In the genomic region with DNA sequence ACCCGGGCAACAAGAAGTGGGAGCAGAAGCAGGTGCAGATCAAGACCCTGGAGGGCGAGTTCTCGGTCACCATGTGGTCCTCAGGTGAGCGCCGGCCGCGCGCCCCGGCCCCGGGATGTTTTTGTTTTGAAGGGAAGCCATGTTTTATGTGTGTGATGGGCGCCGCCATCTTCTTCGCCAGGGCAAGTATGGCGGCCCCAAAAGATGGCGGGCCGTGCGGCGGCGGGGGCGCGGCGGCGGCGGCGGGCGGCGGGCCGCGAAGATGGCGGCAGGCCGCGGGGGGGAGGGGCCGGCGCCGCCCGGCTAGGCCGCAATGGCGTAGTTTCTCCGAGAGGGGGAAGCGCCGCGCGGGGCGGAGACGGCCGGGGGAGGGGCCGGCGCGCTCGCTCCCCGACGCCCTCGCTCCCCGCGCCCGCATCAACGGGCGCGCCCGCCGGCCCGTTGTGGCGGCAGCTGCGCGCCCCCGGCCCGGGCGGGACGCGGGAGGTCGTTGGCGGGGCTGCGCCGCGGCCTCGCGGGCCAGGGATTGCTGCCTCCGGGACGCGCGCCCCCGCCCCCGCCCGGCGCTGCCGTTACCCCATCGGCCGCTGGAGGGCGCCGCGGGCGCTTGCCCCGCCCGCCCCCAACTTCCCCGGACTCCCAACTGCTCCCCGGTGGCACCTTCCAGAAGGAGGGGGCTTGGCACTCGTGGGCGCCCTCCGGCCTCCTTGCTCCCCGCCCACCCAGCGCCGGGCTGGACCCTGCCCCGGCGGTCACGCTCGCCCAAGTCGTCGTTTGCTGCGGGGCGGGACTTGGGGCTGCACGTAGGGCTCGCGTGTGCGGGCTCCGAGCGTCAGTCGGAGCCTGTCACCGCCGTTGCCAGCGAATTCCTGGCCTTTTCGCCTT, we compare ENCODE assay signal across 8 cellular contexts. TPM values are rescaled to one million over a fixed set of nuclear protein-coding genes. Genes with fewer than 3 reads are reported as not detected.
DNase-seq lines count a peak whose midpoint lies in the region; ATAC-seq, FAIRE-seq and TF ChIP-seq lines count a peak whose summit lies in the region.

No MANE protein-coding gene starts in this region.

- H3K14ac ChIP-seq in H1 (ENCODE audit: insufficient read length) = no peak overlapping the region

- no peak for TF ChIP-seq EP300 in H1 (IDR thresholded peaks at IDR 0.05; ENCODE audit: borderline replicate concordance in 1 of 2, low read depth in 2 of 2, low read length in 2 of 2)

- H4K8ac ChIP-seq in H1 (ENCODE audit: extremely low read depth, insufficient read depth, low read length) = peak overlapping the region; percentile 97

- TF ChIP-seq CTCF in C4-2B (conservative IDR thresholded peaks at IDR 0.05) (peak; percentile 98), H1 (IDR thresholded peaks at IDR 0.05; ENCODE audit: control extremely low read depth in 1 of 3, insufficient read depth in 1 of 3, low read depth in 1 of 3, low read length in 3 of 3) (peak; percentile 41 to 73 (median 67))

- peak overlapping the region; percentile 68 to 71 for H3K4me2 ChIP-seq in H1 (ENCODE audit: insufficient read depth in 1 of 2, low read depth in 2 of 2, low read length in 2 of 2)

- ATAC-seq in GM19372 (IDR thresholded peaks at IDR 0.05; ENCODE audit: low read depth, unreplicated experiment) = peak; percentile 34
- peak; percentile 33 for ATAC-seq in HG03521 (IDR thresholded peaks at IDR 0.05; ENCODE audit: unreplicated experiment)

- H2BK12ac ChIP-seq in H1 (ENCODE audit: low read depth, low read length) = no peak overlapping the region

- no peaks in the 10 kb centered on the region for H3K27me3 ChIP-seq in H1 (replicated peaks in 1 of 4; ENCODE audit: control insufficient read depth in 3 of 4, extremely low read depth in 1 of 4, insufficient read depth in 3 of 4, low read length in 3 of 4)

- no peak overlapping the region for H2AFZ ChIP-seq in H1 (ENCODE audit: low read length)

- peaks cover 2 to 14% (median 5%) of the 10 kb centered on the region in 4 experiments; a peak in 3 of 7 replicates for H3K4me1 ChIP-seq in H1 (replicated peaks in 1 of 4; ENCODE audit: control insufficient read depth in 3 of 4, insufficient read depth in 4 of 4, low read length in 3 of 4)

- H3K4me3 ChIP-seq in H1 (ENCODE audit: extremely low read depth in 1 of 4, insufficient read depth in 2 of 4, low read depth in 3 of 4, low read length in 4 of 4) = peak overlapping the region; percentile 87 to 100 (median 94)

- FAIRE-seq in H1 (lab: Jason Lieb, UNC) = no peak

- H2BK15ac ChIP-seq in H1 (ENCODE audit: low read length) = no peak overlapping the region

- no peak overlapping the region for H3K56ac ChIP-seq in H1 (replicated peaks; ENCODE audit: insufficient read length, low read depth, low read length)

- H3K23ac ChIP-seq in H1 (ENCODE audit: insufficient read length) = no peak overlapping the region

- CTCF ChIA-PET in H1 (lab: Charles Lee; ENCODE audit: partially characterized antibody) = interaction anchor here (0.6 to 1.6 kb wide), 14 partner anchors 8 to 118 kb away, joined by 3 to 5 read pairs (median 3); a partner anchor contains a TSS

- no peak overlapping the region for H3K4ac ChIP-seq in H1 (replicated peaks; ENCODE audit: insufficient read length, low read depth, low read length)

- peak in 1 of 2 experiments; percentile 22; a peak in 1 of 3 replicates for TF ChIP-seq POLR2A in H1 (IDR thresholded peaks at IDR 0.05; ENCODE audit: control extremely low read depth in 1 of 2, low read depth in 2 of 2, low read length in 2 of 2)

- H3K18ac ChIP-seq in H1 (ENCODE audit: extremely low read depth, low read length) = no peak overlapping the region

- peak overlapping the region; percentile 92 to 98 (median 96) for H3K9ac ChIP-seq in H1 (replicated peaks in 1 of 4; ENCODE audit: extremely low read depth in 1 of 4, low read depth in 3 of 4, low read length in 3 of 4)

- no peaks in the 10 kb centered on the region; the same call in 1 of the 2 replicates for H3K23me2 ChIP-seq in H1 (ENCODE audit: low read depth, low read length)

- peaks cover 3% of the 10 kb centered on the region; the same call in 1 of the 2 replicates for H3K79me1 ChIP-seq in H1 (ENCODE audit: low read depth, low read length)

- H3K27ac ChIP-seq in C4-2B (peak overlapping the region; percentile 99), H1 (ENCODE audit: low read depth, low read length) (peak overlapping the region; percentile 82; the same call in 1 of the 2 replicates)

- no peak overlapping the region for H4K91ac ChIP-seq in H1 (replicated peaks; ENCODE audit: insufficient read length, low read length)

- no peak overlapping the region for H2BK20ac ChIP-seq in H1 (ENCODE audit: low read length)

- H2BK5ac ChIP-seq in H1 (ENCODE audit: low read depth, low read length) = no peak overlapping the region; the same call in none of the 2 replicates

- POLR2A ChIA-PET in H1 (lab: Charles Lee; ENCODE audit: partially characterized antibody) = interaction anchor here (1.4 to 3.1 kb wide), 3 partner anchors 8 to 57 kb away, joined by 3 to 11 read pairs (median 3); no protein-coding TSS in a partner anchor

- H4K20me1 ChIP-seq in H1 (replicated peaks in 1 of 2; ENCODE audit: control insufficient read depth in 1 of 2, insufficient read depth in 2 of 2, low read length in 2 of 2) = peaks cover 22 to 32% of the 10 kb centered on the region in 2 experiments

- H3K79me2 ChIP-seq in H1 (ENCODE audit: control insufficient read depth in 1 of 2, insufficient read depth in 2 of 2, low read length in 2 of 2) = peaks cover 66 to 83% of the 10 kb centered on the region in 2 experiments

- H2BK120ac ChIP-seq in H1 (replicated peaks; ENCODE audit: low read depth, low read length) = no peak overlapping the region

- DNase-seq in NCI-H774 (lab: John Stamatoyannopoulos, UW) (peak; percentile 86), H1 (ENCODE audit: low read depth in 1 of 2, low spot score in 2 of 2) (peak in 1 of 2 experiments; percentile 79), mesenteric fat pad (ENCODE audit: low spot score) (peak; percentile 97)
- DNase-seq in activated CD8-positive, alpha-beta memory T cell treated with anti-CD3 and anti-CD28 coated beads for 48 hours (ENCODE audit: low read depth in 2 of 3, low spot score in 2 of 3) = peak; percentile 67 to 77 (median 70)
- DNase-seq in stimulated activated CD8-positive, alpha-beta memory T cell treated with anti-CD3 and anti-CD28 coated beads, Interleukin-12 subunit alpha, Interleukin-12 subunit beta, amount 100 ng/mL, for 4 hours (ENCODE audit: low read depth) = peak; percentile 80

- peak overlapping the region; percentile 97 for H4K5ac ChIP-seq in H1 (ENCODE audit: insufficient read length, low read depth, low read length)

- peak in 1 of 2 experiments; percentile 31; a peak in 1 of 4 replicates for TF ChIP-seq RAD21 in H1 (IDR thresholded peaks at IDR 0.05 in 1 of 2, conservative IDR thresholded peaks at IDR 0.05 in 1 of 2; ENCODE audit: low read depth in 2 of 2, low read length in 2 of 2)

- H2AK5ac ChIP-seq in H1 (ENCODE audit: low read depth, low read length) = no peak overlapping the region

- H3K36me3 ChIP-seq in H1 (ENCODE audit: control insufficient read depth in 2 of 4, insufficient read depth in 4 of 4, low read length in 3 of 4) = peaks cover 0 to 5% (median under 1%) of the 10 kb centered on the region in 4 experiments; a peak in 2 of 8 replicates

- WGBS in H1 (ENCODE audit: extremely low coverage in 1 of 2, insufficient coverage in 1 of 2, insufficient read length in 1 of 2, insufficient replicate concordance in 2 of 2, low coverage in 1 of 2, low lambda C conversion rate in 2 of 2, missing lambda C conversion rate in 1 of 2), 2 experiments = 1% methylated on average over 29 of the region's 121 CpGs; no CpG with 5 or more reads in 1 of the 2 experiments

- H3K9me3 ChIP-seq in H1 (ENCODE audit: insufficient read depth in 2 of 2, low read depth in 1 of 2, low read length in 1 of 2) = no peaks in the 10 kb centered on the region

TF ChIP-seq in H1, 55 proteins besides CTCF, POLR2A, EP300 and RAD21 (continues in another document):
- TF ChIP-seq RBBP5 (IDR thresholded peaks at IDR 0.05; ENCODE audit: borderline replicate concordance, low read depth, low read length) (no peak), SP1 (IDR thresholded peaks at IDR 0.05; ENCODE audit: low read depth, low read length) (no peak), TCF12 (IDR thresholded peaks at IDR 0.05; ENCODE audit: low read depth, low read length) (no peak), POLR2AphosphoS5 (IDR thresholded peaks at IDR 0.05; ENCODE audit: low read depth, low read length) (0 out of 2 replicates have a peak, but pooled peaks have one; percentile 6), TAF1 (IDR thresholded peaks at IDR 0.05; ENCODE audit: low read depth, low read length) (peak; percentile 78), TBP (IDR thresholded peaks at IDR 0.05; ENCODE audit: low read depth, low read length) (no peak), BACH1 (IDR thresholded peaks at IDR 0.05; ENCODE audit: low read length) (0 out of 2 replicates have a peak, but pooled peaks have one; percentile 31), EGR1 (IDR thresholded peaks at IDR 0.05; ENCODE audit: borderline replicate concordance, low read depth, low read length) (peak; percentile 81), NRF1 (IDR thresholded peaks at IDR 0.05; ENCODE audit: low read depth, low read length) (no peak), EZH2 (IDR thresholded peaks at IDR 0.05; ENCODE audit: low read depth, low read length, severe bottlenecking) (no peak), JUND (IDR thresholded peaks at IDR 0.05; ENCODE audit: low read length) (no peak)
- TF ChIP-seq, protein P1, sequence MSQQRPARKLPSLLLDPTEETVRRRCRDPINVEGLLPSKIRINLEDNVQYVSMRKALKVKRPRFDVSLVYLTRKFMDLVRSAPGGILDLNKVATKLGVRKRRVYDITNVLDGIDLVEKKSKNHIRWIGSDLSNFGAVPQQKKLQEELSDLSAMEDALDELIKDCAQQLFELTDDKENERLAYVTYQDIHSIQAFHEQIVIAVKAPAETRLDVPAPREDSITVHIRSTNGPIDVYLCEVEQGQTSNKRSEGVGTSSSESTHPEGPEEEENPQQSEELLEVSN (IDR thresholded peaks at IDR 0.05) = no peak
- TF ChIP-seq, protein P2, sequence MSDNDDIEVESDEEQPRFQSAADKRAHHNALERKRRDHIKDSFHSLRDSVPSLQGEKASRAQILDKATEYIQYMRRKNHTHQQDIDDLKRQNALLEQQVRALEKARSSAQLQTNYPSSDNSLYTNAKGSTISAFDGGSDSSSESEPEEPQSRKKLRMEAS (IDR thresholded peaks at IDR 0.05) = peak; percentile 33

RNA-seq across cellular contexts. Expression of a gene that starts 1.1 kb away (rescaled TPM):
- 106 and 119 TPM in 2 replicates for total RNA-seq in H1 (2021; fragmentation: NEBNext Ultra II Directional; extraction: Animal tissue kit (Norgen Biotek cat#: 25700))
- polyA plus RNA-seq in H1 (2011; rRNA removed) = 26.4 and 27.0 TPM in 2 replicates
- polyA plus RNA-seq in H1 (2011; cell fraction: cytosol; rRNA removed) = 40.1 TPM
- polyA plus RNA-seq in H1 (2011; cell fraction: nucleus; rRNA removed) = 32.3 TPM
- 46.8 to 85.4 TPM (median 55.0 TPM) in 4 replicates for polyA plus RNA-seq in H1 (2012, experiment 1 of 2)
- 12.3 TPM for polyA plus RNA-seq in H1 (2012, experiment 2 of 2)
- 140 TPM for polyA plus RNA-seq in H1 (2013, experiment 1 of 2)
- polyA plus RNA-seq in H1 (2013, experiment 2 of 2) = 143 TPM
- polyA minus RNA-seq in H1 (2011; rRNA and poly(A)+ RNA removed) = 36.6 and 40.1 TPM in 2 replicates
- 36.2 TPM for polyA minus RNA-seq in H1 (2011; cell fraction: cytosol; rRNA and poly(A)+ RNA removed)
- polyA minus RNA-seq in H1 (2011; cell fraction: nucleus; rRNA and poly(A)+ RNA removed) = 40.7 TPM
- 61.3 TPM for total RNA-seq in mesenteric fat pad
